Comparison of ENCODE assay signal across 15 cellular contexts in the genomic region with DNA sequence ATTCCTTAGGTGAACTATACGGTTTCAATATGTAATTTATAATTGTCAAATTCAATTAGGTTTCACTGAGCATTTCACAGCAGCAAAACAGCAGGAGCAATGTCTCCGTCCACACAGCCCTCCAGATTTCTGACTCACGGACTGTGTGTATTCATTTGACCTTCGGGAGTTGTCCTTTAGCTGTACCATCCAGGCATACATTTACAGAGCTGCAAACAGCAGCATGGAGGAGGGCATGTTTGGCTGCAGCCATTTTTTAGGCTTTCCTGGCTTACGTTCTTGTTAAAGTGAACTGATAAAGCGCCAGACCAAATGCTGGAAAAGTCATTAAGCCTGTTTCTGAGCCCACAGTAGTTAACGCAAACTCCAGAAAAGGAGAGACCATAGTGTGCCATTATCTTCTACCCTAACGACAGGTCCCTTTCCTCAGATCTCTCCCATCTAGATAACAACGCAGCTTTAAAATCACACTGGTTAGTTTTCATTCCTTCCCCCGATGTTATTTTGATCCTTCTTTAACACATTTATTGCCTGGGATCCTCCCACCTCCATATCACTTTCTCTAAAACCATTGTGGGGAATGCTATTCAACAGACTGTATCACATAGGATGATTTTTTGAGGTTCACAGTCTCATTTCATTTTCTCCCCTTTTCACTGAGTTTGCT. TPM values are rescaled to one million over a fixed set of nuclear protein-coding genes. Genes with fewer than 3 reads are reported as not detected.
"Had no signal": no experiment of that assay in that cellular context is flagged by ENCODE, and none has a peak within 500 bp of the region (broad histone marks: within the 10 kb centered on the region; RNA-seq: fewer than 3 reads in every experiment).

No MANE protein-coding gene starts in this region.

- H3K9me3 ChIP-seq: gastrocnemius medialis, heart left ventricle, lower lobe of right lung, tibial nerve had no signal

- ATAC-seq: gastrocnemius medialis; heart left ventricle; left cardiac atrium; lower lobe of right lung; stimulated activated naive B cell treated with anti-CD40 and anti-IgM and Interleukin-4, amounts not matched to agents 10 μg/mL and 1 μg/mL and 100 μg/mL, for 72 hours had no signal

- H3K27ac ChIP-seq: gastrocnemius medialis, heart left ventricle, lower lobe of right lung, parathyroid adenoma had no signal

- H3K79me2 ChIP-seq: parathyroid adenoma had no signal

- H3K4me1 ChIP-seq: parathyroid adenoma had no signal

- H3K9ac ChIP-seq: parathyroid adenoma had no signal

- H3K4me3 ChIP-seq: gastrocnemius medialis, heart left ventricle, lower lobe of right lung, tibial nerve had no signal

- DNase-seq: activated CD4-positive, alpha-beta T cell treated with anti-CD3 and anti-CD28 coated beads, Interleukin-2, amount 50 U/mL, for 48 hours; activated naive CD4-positive, alpha-beta T cell treated with anti-CD3 and anti-CD28 coated beads for 36 hours; activated T-cell treated with anti-CD3 and anti-CD28 coated beads, Interleukin-2, amount 50 U/mL, for 1 hour; central memory CD4-positive, alpha-beta T cell; effector memory CD4-positive, alpha-beta T cell; gastrocnemius medialis; heart left ventricle; immature natural killer cell; left cardiac atrium; lower lobe of right lung; stimulated activated CD4-positive, alpha-beta T cell treated with anti-CD3 and anti-CD28 coated beads, Interleukin-15, amount 100 ng/mL, for 24 hours; stimulated activated CD4-positive, alpha-beta T cell treated with anti-CD3 and anti-CD28 coated beads, Interleukin-4, amount 100 ng/mL, for 1 hour; stimulated activated naive B cell treated with anti-CD40 and anti-IgM and Interleukin-4, amounts not matched to agents 10 μg/mL and 1 μg/mL and 100 μg/mL, for 72 hours had no signal

- H3K36me3 ChIP-seq: gastrocnemius medialis, heart left ventricle, lower lobe of right lung, tibial nerve had no signal

RNA-seq across cellular contexts. Expression of gene FOXC1, which starts 18.3 kb away (rescaled TPM):
- total RNA-seq: activated naive CD4-positive, alpha-beta T cell treated with anti-CD3 and anti-CD28 coated beads for 36 hours had no signal
